10 cellular contexts compared by ENCODE assay signal in genomic region chr15:74821091-74821789, GRCh38. TPM values are rescaled to one million over a fixed set of nuclear protein-coding genes. Genes with fewer than 3 reads are reported as not detected.
DNase-seq lines count a peak whose midpoint lies in the region; ATAC-seq and TF ChIP-seq lines count a peak whose summit lies in the region.
"Had no signal": no experiment of that assay in that cellular context is flagged by ENCODE, and none has a peak within 500 bp of the region (broad histone marks: within the 10 kb centered on the region; RNA-seq: fewer than 3 reads in every experiment).

No MANE protein-coding gene starts in this region.

- H3K4me3 ChIP-seq in left ventricle myocardium inferior: no peak overlapping the region

- H3K27me3 ChIP-seq in left ventricle myocardium inferior (ENCODE audit: low read depth): peaks cover 20% of the 10 kb centered on the region

- ATAC-seq in Right ventricle myocardium inferior (no peak), HG02642 (IDR thresholded peaks at IDR 0.05; ENCODE audit: poor library complexity, unreplicated experiment) (peak; percentile 63)

- peak; percentile 35 for DNase-seq in Right ventricle myocardium inferior (ENCODE audit: missing footprints)
- DNase-seq in left ventricle myocardium inferior: no peak
- peak; percentile 98 for DNase-seq in NCI-H526 treated with DMSO at 0.1 percent for 48 hours (lab: John Stamatoyannopoulos, UW)
- DNase-seq in retina: peak; percentile 75
- no peak for DNase-seq in NCI-H748 (lab: John Stamatoyannopoulos, UW; ENCODE audit: unreplicated experiment)
- no peak for DNase-seq in activated naive CD4-positive, alpha-beta T cell treated with anti-CD3 and anti-CD28 coated beads, Interleukin-2, amount 50 U/mL, for 16 hours
- DNase-seq in superior temporal gyrus (ENCODE audit: extremely low spot score): no peak
- DNase-seq: activated CD4-positive, CD25-positive, alpha-beta regulatory T cell; cortex of kidney had no signal

- H3K9me3 ChIP-seq in left ventricle myocardium inferior (replicated peaks): no peaks in the 10 kb centered on the region

- no peaks in the 10 kb centered on the region for H3K36me3 ChIP-seq in left ventricle myocardium inferior

- intact Hi-C loops in Right ventricle myocardium inferior (cut with DNase I) (no loop called here), left ventricle myocardium inferior (cut with micrococcal nuclease) (no loop called here)

- H3K4me1 ChIP-seq in left ventricle myocardium inferior: peaks cover 20% of the 10 kb centered on the region

- TF ChIP-seq CTCF in left ventricle myocardium inferior (IDR thresholded peaks at IDR 0.05; ENCODE audit: borderline replicate concordance): no peak

- no peak overlapping the region for H3K27ac ChIP-seq in left ventricle myocardium inferior (replicated peaks)

RNA-seq across cellular contexts. Expression of gene CPLX3, which starts 5.2 kb away (rescaled TPM):
- total RNA-seq in Right ventricle myocardium inferior: 2.8 TPM
- total RNA-seq in left ventricle myocardium inferior: 1.2 TPM

RNA-seq across cellular contexts. Expression of gene LMAN1L, which starts 8.6 kb away (rescaled TPM):
- total RNA-seq in Right ventricle myocardium inferior (21.9 TPM), left ventricle myocardium inferior (8.1 TPM)

RNA-seq across cellular contexts. Expression of gene ULK3, which starts 21.7 kb away (rescaled TPM):
- total RNA-seq in Right ventricle myocardium inferior (42.3 TPM), left ventricle myocardium inferior (34.1 TPM)

RNA-seq across cellular contexts. Expression of gene CSK, which starts 39.4 kb away (rescaled TPM):
- 41.8 TPM for total RNA-seq in Right ventricle myocardium inferior
- total RNA-seq in left ventricle myocardium inferior: 34.0 TPM

RNA-seq across cellular contexts. Expression of gene SCAMP2, which starts 51.9 kb away (rescaled TPM):
- total RNA-seq in Right ventricle myocardium inferior (42.6 TPM), left ventricle myocardium inferior (40.7 TPM)

Comparison
In these comparisons a context has a peak if more than half of its experiments do, and no peak if none do; other contexts are left out.
1. DNase-seq: peak in Right ventricle myocardium inferior (single experiment), NCI-H526 treated with DMSO at 0.1 percent for 48 hours (single experiment) and retina (single experiment); none in left ventricle myocardium inferior (single experiment), NCI-H748 (single experiment), activated naive CD4-positive, alpha-beta T cell treated with anti-CD3 and anti-CD28 coated beads, Interleukin-2, amount 50 U/mL, for 16 hours (single experiment) and superior temporal gyrus (single experiment).